1 cellular context compared by ENCODE assay signal in the genomic region with DNA sequence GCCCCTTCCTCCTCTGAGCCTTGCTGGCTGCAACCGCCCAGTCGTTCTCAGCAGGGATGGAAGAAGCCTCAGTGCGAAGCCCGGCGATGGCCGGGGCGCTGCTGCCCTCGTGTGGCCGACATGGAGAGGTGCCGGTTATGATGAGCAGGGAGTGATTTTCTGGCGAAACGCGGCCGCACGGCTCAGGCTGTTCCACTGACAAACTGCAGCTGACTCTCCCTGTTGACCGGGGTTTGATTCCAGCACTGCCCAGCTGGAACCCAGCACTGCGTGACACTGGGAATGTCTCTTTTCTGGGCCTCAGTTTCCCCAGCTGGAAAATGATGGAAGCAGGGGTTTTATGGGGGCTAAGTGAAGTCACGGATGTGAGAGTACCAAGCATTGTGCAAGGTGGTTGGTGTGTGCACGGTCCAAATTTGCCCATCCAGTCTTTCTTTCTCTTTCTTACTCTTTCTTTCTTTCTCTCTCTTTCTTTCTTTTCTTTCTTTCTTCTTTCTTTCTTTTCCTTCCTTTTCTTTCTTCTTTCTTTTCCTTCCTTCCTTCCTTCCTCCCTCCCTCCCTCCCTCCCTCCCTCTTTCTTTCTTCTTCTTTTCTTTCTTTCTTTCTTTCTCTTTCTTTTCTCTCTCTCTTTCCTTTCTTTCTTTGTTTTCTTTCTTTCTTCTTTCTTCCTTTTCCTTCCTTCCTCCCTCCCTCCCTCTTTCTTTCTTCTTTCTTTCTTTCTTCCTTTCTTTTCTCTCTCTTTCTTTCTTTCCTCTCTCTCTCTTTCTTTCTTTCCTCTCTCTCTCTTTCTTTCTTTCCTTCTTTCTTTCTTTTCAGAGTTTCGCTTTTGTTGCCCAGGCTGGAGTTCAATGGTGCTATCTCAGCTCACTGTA.
TF ChIP-seq lines count a peak whose summit lies in the region.

No MANE protein-coding gene starts in this region.

TF ChIP-seq in GM12878, 131 proteins besides CTCF, POLR2A, EP300 and RAD21 (continued from another document):
- TF ChIP-seq PAX5 (IDR thresholded peaks at IDR 0.05; ENCODE audit: borderline replicate concordance, low read depth, low read length) (no peak), ZNF217 (IDR thresholded peaks at IDR 0.05) (no peak), MTA3 (IDR thresholded peaks at IDR 0.05; ENCODE audit: borderline replicate concordance, low read length) (no peak), TBL1XR1 (IDR thresholded peaks at IDR 0.05; ENCODE audit: low read depth, low read length) (no peak), NR2C1 (IDR thresholded peaks at IDR 0.05) (no peak), SP1 (IDR thresholded peaks at IDR 0.05; ENCODE audit: low read depth, low read length) (no peak), EZH2 (IDR thresholded peaks at IDR 0.05; ENCODE audit: borderline replicate concordance, control insufficient read depth, low read depth, low read length) (no peak), ZSCAN29 (IDR thresholded peaks at IDR 0.05) (no peak), IKZF1 (conservative IDR thresholded peaks at IDR 0.05) (0 out of 2 replicates have a peak, but pooled peaks have one; percentile 24), CHD2 (IDR thresholded peaks at IDR 0.05; ENCODE audit: borderline replicate concordance, low read depth, low read length) (no peak), EED (IDR thresholded peaks at IDR 0.05; ENCODE audit: low read depth) (no peak), IRF4 (IDR thresholded peaks at IDR 0.05; ENCODE audit: low read depth, low read length) (no peak), ESRRA (IDR thresholded peaks at IDR 0.05; ENCODE audit: low read length) (no peak), TCF3 (IDR thresholded peaks at IDR 0.05; ENCODE audit: borderline replicate concordance, insufficient read depth, low read depth, low read length) (no peak), RUNX3 (IDR thresholded peaks at IDR 0.05; ENCODE audit: low read length) (no peak), BHLHE40 (IDR thresholded peaks at IDR 0.05; ENCODE audit: borderline replicate concordance in 1 of 2, low read depth in 2 of 2, low read length in 1 of 2) (no peak), YY1 (IDR thresholded peaks at IDR 0.05; ENCODE audit: low read depth, low read length) (peak; percentile 76)
- TF ChIP-seq, protein P1, sequence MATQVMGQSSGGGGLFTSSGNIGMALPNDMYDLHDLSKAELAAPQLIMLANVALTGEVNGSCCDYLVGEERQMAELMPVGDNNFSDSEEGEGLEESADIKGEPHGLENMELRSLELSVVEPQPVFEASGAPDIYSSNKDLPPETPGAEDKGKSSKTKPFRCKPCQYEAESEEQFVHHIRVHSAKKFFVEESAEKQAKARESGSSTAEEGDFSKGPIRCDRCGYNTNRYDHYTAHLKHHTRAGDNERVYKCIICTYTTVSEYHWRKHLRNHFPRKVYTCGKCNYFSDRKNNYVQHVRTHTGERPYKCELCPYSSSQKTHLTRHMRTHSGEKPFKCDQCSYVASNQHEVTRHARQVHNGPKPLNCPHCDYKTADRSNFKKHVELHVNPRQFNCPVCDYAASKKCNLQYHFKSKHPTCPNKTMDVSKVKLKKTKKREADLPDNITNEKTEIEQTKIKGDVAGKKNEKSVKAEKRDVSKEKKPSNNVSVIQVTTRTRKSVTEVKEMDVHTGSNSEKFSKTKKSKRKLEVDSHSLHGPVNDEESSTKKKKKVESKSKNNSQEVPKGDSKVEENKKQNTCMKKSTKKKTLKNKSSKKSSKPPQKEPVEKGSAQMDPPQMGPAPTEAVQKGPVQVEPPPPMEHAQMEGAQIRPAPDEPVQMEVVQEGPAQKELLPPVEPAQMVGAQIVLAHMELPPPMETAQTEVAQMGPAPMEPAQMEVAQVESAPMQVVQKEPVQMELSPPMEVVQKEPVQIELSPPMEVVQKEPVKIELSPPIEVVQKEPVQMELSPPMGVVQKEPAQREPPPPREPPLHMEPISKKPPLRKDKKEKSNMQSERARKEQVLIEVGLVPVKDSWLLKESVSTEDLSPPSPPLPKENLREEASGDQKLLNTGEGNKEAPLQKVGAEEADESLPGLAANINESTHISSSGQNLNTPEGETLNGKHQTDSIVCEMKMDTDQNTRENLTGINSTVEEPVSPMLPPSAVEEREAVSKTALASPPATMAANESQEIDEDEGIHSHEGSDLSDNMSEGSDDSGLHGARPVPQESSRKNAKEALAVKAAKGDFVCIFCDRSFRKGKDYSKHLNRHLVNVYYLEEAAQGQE (IDR thresholded peaks at IDR 0.05; ENCODE audit: low read depth, low read length): no peak
- TF ChIP-seq, protein P2, sequence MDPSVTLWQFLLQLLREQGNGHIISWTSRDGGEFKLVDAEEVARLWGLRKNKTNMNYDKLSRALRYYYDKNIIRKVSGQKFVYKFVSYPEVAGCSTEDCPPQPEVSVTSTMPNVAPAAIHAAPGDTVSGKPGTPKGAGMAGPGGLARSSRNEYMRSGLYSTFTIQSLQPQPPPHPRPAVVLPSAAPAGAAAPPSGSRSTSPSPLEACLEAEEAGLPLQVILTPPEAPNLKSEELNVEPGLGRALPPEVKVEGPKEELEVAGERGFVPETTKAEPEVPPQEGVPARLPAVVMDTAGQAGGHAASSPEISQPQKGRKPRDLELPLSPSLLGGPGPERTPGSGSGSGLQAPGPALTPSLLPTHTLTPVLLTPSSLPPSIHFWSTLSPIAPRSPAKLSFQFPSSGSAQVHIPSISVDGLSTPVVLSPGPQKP (IDR thresholded peaks at IDR 0.05; ENCODE audit: low read depth, low read length): no peak
- TF ChIP-seq, protein P3, sequence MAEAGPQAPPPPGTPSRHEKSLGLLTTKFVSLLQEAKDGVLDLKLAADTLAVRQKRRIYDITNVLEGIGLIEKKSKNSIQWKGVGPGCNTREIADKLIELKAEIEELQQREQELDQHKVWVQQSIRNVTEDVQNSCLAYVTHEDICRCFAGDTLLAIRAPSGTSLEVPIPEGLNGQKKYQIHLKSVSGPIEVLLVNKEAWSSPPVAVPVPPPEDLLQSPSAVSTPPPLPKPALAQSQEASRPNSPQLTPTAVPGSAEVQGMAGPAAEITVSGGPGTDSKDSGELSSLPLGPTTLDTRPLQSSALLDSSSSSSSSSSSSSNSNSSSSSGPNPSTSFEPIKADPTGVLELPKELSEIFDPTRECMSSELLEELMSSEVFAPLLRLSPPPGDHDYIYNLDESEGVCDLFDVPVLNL (IDR thresholded peaks at IDR 0.05; ENCODE audit: low read depth, low read length): no peak
TF ChIP-seq in GM12878: peak in this region for 4.
